Comparison of ENCODE assay signal across 1 cellular context in genomic region chr1:17553970-17554369, GRCh38.
TF ChIP-seq lines count a peak whose summit lies in the region.

No MANE protein-coding gene starts in this region.

TF ChIP-seq in H1, 55 proteins besides CTCF, POLR2A, EP300 and RAD21:
- no peak for TF ChIP-seq CHD7 (IDR thresholded peaks at IDR 0.05; ENCODE audit: insufficient replicate concordance, low read length)
- no peak for TF ChIP-seq YY1 (IDR thresholded peaks at IDR 0.05; ENCODE audit: low read depth, low read length)
- no peak for TF ChIP-seq CEBPB (IDR thresholded peaks at IDR 0.05; ENCODE audit: low read depth, low read length)
- no peak for TF ChIP-seq SP2 (IDR thresholded peaks at IDR 0.05; ENCODE audit: low read length)
- no peak for TF ChIP-seq TBP (IDR thresholded peaks at IDR 0.05; ENCODE audit: low read depth, low read length)
- TF ChIP-seq CHD2 (IDR thresholded peaks at IDR 0.05; ENCODE audit: low read length) = no peak
- no peak for TF ChIP-seq SP4 (IDR thresholded peaks at IDR 0.05; ENCODE audit: low read length)
- TF ChIP-seq KDM1A (IDR thresholded peaks at IDR 0.05; ENCODE audit: borderline replicate concordance, low read length) = no peak
- TF ChIP-seq SRF (IDR thresholded peaks at IDR 0.05; ENCODE audit: low read depth, low read length) = no peak
- no peak for TF ChIP-seq PHF8 (conservative IDR thresholded peaks at IDR 0.05; ENCODE audit: low read depth, low read length)
- no peak for TF ChIP-seq GABPA (IDR thresholded peaks at IDR 0.05; ENCODE audit: borderline replicate concordance, insufficient read depth, low read length)
- no peak for TF ChIP-seq BRCA1 (IDR thresholded peaks at IDR 0.05; ENCODE audit: low read depth, low read length)
- no peak for TF ChIP-seq MAFK (IDR thresholded peaks at IDR 0.05; ENCODE audit: low read depth, low read length)
